18 cellular contexts compared by ENCODE assay signal in genomic region chr3:4069796-4070195, GRCh38.
A peak's percentile ranks its signal among the peaks of the same experiment; 100 is the strongest.
DNase-seq lines count a peak whose midpoint lies in the region; ATAC-seq and TF ChIP-seq lines count a peak whose summit lies in the region.
"Had no signal": no experiment of that assay in that cellular context is flagged by ENCODE, and none has a peak within 500 bp of the region (broad histone marks: within the 10 kb centered on the region; RNA-seq: fewer than 3 reads in every experiment).

No MANE protein-coding gene starts in this region.

- H3K27me3 ChIP-seq in Caco-2 (replicated peaks; ENCODE audit: control insufficient read depth, insufficient read depth, low read length) (no peaks in the 10 kb centered on the region), hepatocyte (no peaks in the 10 kb centered on the region)
- H3K27me3 ChIP-seq: BLaER1 had no signal

- H3K4me2 ChIP-seq in hepatocyte: no peak overlapping the region
- H3K4me2 ChIP-seq: BLaER1 had no signal

- H3K9me3 ChIP-seq in Caco-2 (peaks cover 28% of the 10 kb centered on the region), hepatocyte (ENCODE audit: low read depth) (no peaks in the 10 kb centered on the region)
- H3K9me3 ChIP-seq: BLaER1, HAP-1 had no signal

- POLR2A ChIA-PET in Caco-2 (lab: Charles Lee) (no interaction called here), T-cell (lab: Charles Lee) (no interaction called here)

- peaks cover 30% of the 10 kb centered on the region for H3K4me1 ChIP-seq in Caco-2
- H3K4me1 ChIP-seq in hepatocyte (ENCODE audit: insufficient read depth): peaks cover 13% of the 10 kb centered on the region
- H3K4me1 ChIP-seq: HAP-1 had no signal

- H2AFZ ChIP-seq in hepatocyte: no peak overlapping the region

- H3K27ac Mint-ChIP-seq in Caco-2 (ENCODE audit: unreplicated experiment): peak overlapping the region; percentile 69
- peak overlapping the region; percentile 77 for H3K27ac Mint-ChIP-seq in nephron progenitor cell
- no peak overlapping the region for H3K27ac Mint-ChIP-seq in T-cell
- H3K27ac Mint-ChIP-seq: B cell; CD4-positive, CD25-positive, alpha-beta regulatory T cell; CD8-positive, alpha-beta T cell; HFFc6 had no signal

- no peak for ATAC-seq in T-cell (replicated peaks in 1 of 4)
- ATAC-seq: CD8-positive, alpha-beta T cell had no signal

- H3K36me3 ChIP-seq in Caco-2 (ENCODE audit: control insufficient read depth, insufficient read depth, low read length): no peaks in the 10 kb centered on the region; the same call in 1 of the 2 replicates
- H3K36me3 ChIP-seq in hepatocyte (replicated peaks; ENCODE audit: insufficient read depth, low read depth): no peaks in the 10 kb centered on the region
- H3K36me3 ChIP-seq: BLaER1, HAP-1 had no signal

- TF ChIP-seq CTCF in Caco-2 (IDR thresholded peaks at IDR 0.05; ENCODE audit: insufficient read depth in 1 of 2, low read depth in 1 of 2, low read length in 1 of 2, severe bottlenecking in 1 of 2, unreplicated experiment in 1 of 2) (no peak), hepatocyte (IDR thresholded peaks at IDR 0.05; ENCODE audit: poor library complexity) (no peak), nephron progenitor cell (IDR thresholded peaks at IDR 0.05) (no peak)

- H3K4me1 Mint-ChIP-seq in Caco-2 (ENCODE audit: low read depth, unreplicated experiment): peaks cover 14% of the 10 kb centered on the region
- H3K4me1 Mint-ChIP-seq in nephron progenitor cell: peaks cover 52% of the 10 kb centered on the region
- H3K4me1 Mint-ChIP-seq in T-cell: peaks cover 0 to 17% (median 2%) of the 10 kb centered on the region in 3 donors
- H3K4me1 Mint-ChIP-seq: CD4-positive, CD25-positive, alpha-beta regulatory T cell had no signal

- H3K4me3 Mint-ChIP-seq in Caco-2 (ENCODE audit: unreplicated experiment) (no peak overlapping the region), nephron progenitor cell (no peak overlapping the region), T-cell (no peak overlapping the region)
- H3K4me3 Mint-ChIP-seq: B cell; CD4-positive, CD25-positive, alpha-beta regulatory T cell; CD8-positive, alpha-beta T cell; HFFc6 had no signal

- peak in 1 of 2 experiments; percentile 53 for DNase-seq in Caco-2
- DNase-seq in hepatocyte (ENCODE audit: low spot score): no peak
- no peak for DNase-seq in nephron progenitor cell
- DNase-seq in stimulated activated naive CD4-positive, alpha-beta T cell treated with Interleukin-2 at 50 U/mL for 16 hours (lab: John Stamatoyannopoulos, UW): no peak
- DNase-seq in T-cell: no peak
- DNase-seq in DMS 273 treated with DMSO at 0.1 percent for 48 hours (lab: John Stamatoyannopoulos, UW): no peak
- DNase-seq: CD4-positive, CD25-positive, alpha-beta regulatory T cell; CD8-positive, alpha-beta T cell; DMS53; DMS79 treated with DMSO at 0.1 percent for 48 hours; GF-D8; GOT3; HFFc6 had no signal

- H3K27me3 Mint-ChIP-seq in Caco-2 (ENCODE audit: insufficient read depth, unreplicated experiment) (no peaks in the 10 kb centered on the region), nephron progenitor cell (ENCODE audit: low read depth, poor library complexity) (peaks cover 6% of the 10 kb centered on the region), T-cell (no peaks in the 10 kb centered on the region)
- H3K27me3 Mint-ChIP-seq: B cell; CD4-positive, CD25-positive, alpha-beta regulatory T cell had no signal

- CTCF ChIA-PET in Caco-2 (lab: Charles Lee) (no interaction called here), T-cell (lab: Charles Lee) (no interaction called here)

- H3K9me3 Mint-ChIP-seq in Caco-2 (ENCODE audit: unreplicated experiment) (peaks cover 47% of the 10 kb centered on the region), nephron progenitor cell (peaks cover 28% of the 10 kb centered on the region), T-cell (peaks cover 5 to 14% (median 7%) of the 10 kb centered on the region in 3 donors)

- peaks cover 7% of the 10 kb centered on the region for H3K36me3 Mint-ChIP-seq in Caco-2 (ENCODE audit: insufficient read depth, unreplicated experiment)
- H3K36me3 Mint-ChIP-seq in nephron progenitor cell (ENCODE audit: low read depth): peaks cover 6% of the 10 kb centered on the region
- peaks cover 9% of the 10 kb centered on the region for H3K36me3 Mint-ChIP-seq in T-cell
- H3K36me3 Mint-ChIP-seq: CD8-positive, alpha-beta T cell had no signal

- intact Hi-C loops in Caco-2 (cut with micrococcal nuclease; ENCODE audit: unreplicated experiment): loop anchor here (1.0 to 2.0 kb wide), 2 partner anchors 10 to 39 kb away; no protein-coding TSS in a partner anchor

- no peaks in the 10 kb centered on the region for H3K79me2 ChIP-seq in hepatocyte

- no peaks in the 10 kb centered on the region for H4K20me1 ChIP-seq in hepatocyte (ENCODE audit: insufficient read depth, poor library complexity, severe bottlenecking)
- H4K20me1 ChIP-seq: BLaER1 had no signal

- H3K4me3 ChIP-seq in Caco-2 (ENCODE audit: low read depth, low read length) (no peak overlapping the region), hepatocyte (no peak overlapping the region)
- H3K4me3 ChIP-seq: BLaER1, HAP-1 had no signal

- no TSS peak for BruUV-seq in Caco-2 (replicated peaks; lab: Mats Ljungman, UMichigan)

- no peaks in the 10 kb centered on the region for H3K9me2 ChIP-seq in hepatocyte (replicated peaks; ENCODE audit: insufficient read depth)

- peak overlapping the region; percentile 50 for H3K27ac ChIP-seq in hepatocyte
- H3K27ac ChIP-seq: 22Rv1, BLaER1, C4-2B had no signal

- WGBS in hepatocyte (ENCODE audit: low lambda C conversion rate, missing lambda C conversion rate): 21% methylated on average over 2 of the region's 2 CpGs

Comparison
In these comparisons a context has a peak if more than half of its experiments do, and no peak if none do; other contexts are left out.
1. H3K27ac Mint-ChIP-seq: peak in Caco-2 (single experiment) and nephron progenitor cell (single experiment); none in T-cell (0 of 2).